8 cellular contexts compared by ENCODE assay signal in the genomic region with DNA sequence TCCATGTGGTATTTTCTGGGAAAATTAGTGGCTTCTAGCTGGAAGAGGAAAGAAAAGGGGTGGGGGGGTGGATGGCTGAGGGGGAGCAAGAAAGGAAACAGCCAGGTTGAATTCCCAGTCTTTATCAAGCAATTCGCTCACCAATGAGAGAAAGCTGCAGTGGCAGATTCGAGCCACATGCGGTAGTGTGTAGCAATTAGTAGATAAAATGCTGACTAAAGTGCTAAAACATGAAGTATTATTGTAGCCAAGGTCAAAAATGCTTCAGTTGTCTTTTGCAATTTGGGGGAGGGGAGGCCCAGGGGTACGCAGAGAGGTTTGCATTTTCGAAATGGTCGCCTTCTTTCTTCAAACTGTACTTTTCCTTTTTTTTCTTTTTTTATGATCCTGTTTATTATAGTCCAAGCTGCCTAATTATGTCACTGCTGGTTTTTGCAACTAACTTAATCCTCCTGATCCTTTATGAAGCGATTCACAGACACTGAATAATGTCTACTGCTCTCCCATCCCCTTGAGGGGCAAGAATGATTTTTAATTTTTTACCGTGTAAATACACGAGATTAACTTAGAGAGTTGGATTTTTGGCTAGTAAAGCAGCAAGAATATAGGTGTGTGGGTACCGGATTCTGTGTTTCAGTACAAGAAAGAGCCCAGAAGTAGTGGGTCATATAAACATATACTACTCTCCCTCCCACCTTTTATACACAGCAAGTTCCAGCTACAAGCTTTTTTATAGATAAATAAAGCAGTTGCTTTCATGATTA. TPM values are rescaled to one million over a fixed set of nuclear protein-coding genes. Genes with fewer than 3 reads are reported as not detected.
DNase-seq lines count a peak whose midpoint lies in the region; ATAC-seq, FAIRE-seq and TF ChIP-seq lines count a peak whose summit lies in the region.

No MANE protein-coding gene starts in this region.

- H3K4me1 ChIP-seq in body of pancreas, result peaks cover 29% of the 10 kb centered on the region

- DNase-seq in GM03348 (ENCODE audit: low spot score) (peak; percentile 72), NCI-H2227 (lab: John Stamatoyannopoulos, UW; ENCODE audit: unreplicated experiment) (peak; percentile 59), body of pancreas (peak; percentile 58 to 84 (median 77)), iPS-NIHi11 (ENCODE audit: low spot score) (peak; percentile 62), sciatic nerve (ENCODE audit: low spot score) (no peak), GM12891 (ENCODE audit: insufficient read length, low spot score) (no peak)

- no peaks in the 10 kb centered on the region for H3K9me3 ChIP-seq in body of pancreas

- H3K27ac ChIP-seq in body of pancreas, result peak overlapping the region; percentile 70 to 84 (median 78)

- 13 to 22% methylated on average over 10 of the region's 10 CpGs for WGBS in body of pancreas, 2 donors

- ATAC-seq in body of pancreas (peak; percentile 74), sciatic nerve (peak; percentile 68), HG03280 (IDR thresholded peaks at IDR 0.05; ENCODE audit: unreplicated experiment) (no peak), GM21526 (IDR thresholded peaks at IDR 0.05; ENCODE audit: low FRiP score, unreplicated experiment) (no peak)

- H3K4me3 ChIP-seq in body of pancreas, result peak overlapping the region; percentile 4 to 5

- no peak for FAIRE-seq in GM12891 (lab: Jason Lieb, UNC)

- H3K27me3 ChIP-seq in body of pancreas, result no peaks in the 10 kb centered on the region

- TF ChIP-seq POLR2A in body of pancreas (IDR thresholded peaks at IDR 0.05) (no peak), GM12891 (IDR thresholded peaks at IDR 0.05; ENCODE audit: low read depth, low read length) (no peak)

- no peaks in the 10 kb centered on the region for H3K36me3 ChIP-seq in body of pancreas (replicated peaks in 1 of 2; ENCODE audit: insufficient read depth in 1 of 2, low read depth in 2 of 2)

- peak; percentile 21 to 69 (median 60) for TF ChIP-seq CTCF in body of pancreas (IDR thresholded peaks at IDR 0.05)

- intact Hi-C loops in body of pancreas (cut with DNase I), result no loop called here
- intact Hi-C loops in sciatic nerve (cut with DNase I), result loop anchor here (5.0 kb wide), 1 partner anchor 1294 kb away; no protein-coding TSS in a partner anchor

TF ChIP-seq in GM12891, 5 proteins besides CTCF, POLR2A, EP300 and RAD21:
- TF ChIP-seq POLR2AphosphoS5 (IDR thresholded peaks at IDR 0.05; ENCODE audit: low read depth, low read length) (no peak), SPI1 (IDR thresholded peaks at IDR 0.05; ENCODE audit: low read depth, low read length) (no peak), TAF1 (IDR thresholded peaks at IDR 0.05; ENCODE audit: low read depth, low read length) (no peak), PAX5 (IDR thresholded peaks at IDR 0.05; ENCODE audit: insufficient read depth, low read length, severe bottlenecking) (no peak), POU2F2 (IDR thresholded peaks at IDR 0.05; ENCODE audit: low read depth, low read length) (no peak)

RNA-seq across cellular contexts. Expression of gene ARID5B, which starts 3.6 kb away (rescaled TPM):
- total RNA-seq in body of pancreas, result 10 to 100 TPM; 16.1 to 17.1 TPM
- 63.8 TPM for total RNA-seq in sciatic nerve
- polyA plus RNA-seq in GM12891 (2012; ENCODE audit: low read depth, missing spikeins), result 1.9 TPM

Comparison
In these comparisons a context has a peak if more than half of its experiments do, and no peak if none do; other contexts are left out.
1. DNase-seq: peak in GM03348 (single experiment), NCI-H2227 (single experiment), body of pancreas (4 of 4) and iPS-NIHi11 (single experiment); none in sciatic nerve (single experiment) and GM12891 (single experiment).
2. ATAC-seq: peak in body of pancreas (single experiment) and sciatic nerve (single experiment); none in HG03280 (single experiment) and GM21526 (single experiment).